Comparison of ENCODE assay signal across 29 cellular contexts in the genomic region with DNA sequence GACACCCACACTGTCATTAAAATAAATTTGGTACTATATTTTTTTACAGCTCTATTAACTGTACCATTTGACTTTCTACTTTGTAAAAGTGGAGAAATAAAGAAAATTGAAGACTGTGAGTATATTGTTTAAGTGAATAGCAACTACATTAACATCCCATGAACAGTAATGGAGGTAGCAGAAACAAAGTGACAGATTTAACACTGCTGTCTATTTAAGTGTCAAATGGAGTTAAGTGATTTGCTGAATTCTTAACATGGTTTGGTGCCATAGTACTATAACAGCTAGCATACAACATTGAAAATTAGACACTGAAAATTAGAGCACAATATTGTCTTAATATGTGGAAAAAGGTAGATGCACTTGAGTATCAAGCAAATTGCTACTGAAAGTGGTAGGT.
DNase-seq lines count a peak whose midpoint lies in the region; ATAC-seq and TF ChIP-seq lines count a peak whose summit lies in the region.
"Had no signal": no experiment of that assay in that cellular context is flagged by ENCODE, and none has a peak within 500 bp of the region (broad histone marks: within the 10 kb centered on the region; RNA-seq: fewer than 3 reads in every experiment).

No MANE protein-coding gene starts in this region.

- no peaks in the 10 kb centered on the region for H3K9me3 Mint-ChIP-seq in natural killer cell treated with Interleukin-12 subunit alpha and Interleukin-12 subunit beta and Interleukin-15 and Interleukin-18, amount 100 ng/mL, for 72 hours
- H3K9me3 Mint-ChIP-seq: CD4-positive, alpha-beta memory T cell; CD4-positive, alpha-beta T cell; CD8-positive, alpha-beta memory T cell; CD8-positive, alpha-beta T cell had no signal

- H3K27me3 Mint-ChIP-seq in natural killer cell treated with Interleukin-12 subunit alpha and Interleukin-12 subunit beta and Interleukin-15 and Interleukin-18, amount 100 ng/mL, for 72 hours = peaks cover 25 to 36% of the 10 kb centered on the region in 2 donors

- no peak for ATAC-seq in natural killer cell treated with Interleukin-12 subunit alpha and Interleukin-12 subunit beta and Interleukin-15 and Interleukin-18, amount 100 ng/mL, for 72 hours
- ATAC-seq: A549; CD8-positive, alpha-beta T cell had no signal

- H3K79me2 ChIP-seq in neural cell (replicated peaks; ENCODE audit: insufficient read depth, low read length) = no peaks in the 10 kb centered on the region

- no peaks in the 10 kb centered on the region for H3K9me2 ChIP-seq in neural cell (ENCODE audit: insufficient read depth, low read length)

- no peaks in the 10 kb centered on the region for H4K20me1 ChIP-seq in neural cell (ENCODE audit: insufficient read depth)
- H4K20me1 ChIP-seq: BLaER1; BLaER1 treated with 17β-estradiol and CSF1 and Interleukin-3, amounts not matched to agents 10 nM and 100 nM had no signal

- H3K4me3 Mint-ChIP-seq in natural killer cell treated with Interleukin-12 subunit alpha and Interleukin-12 subunit beta and Interleukin-15 and Interleukin-18, amount 100 ng/mL, for 72 hours = no peak overlapping the region
- H3K4me3 Mint-ChIP-seq: B cell; CD14-positive monocyte; CD4-positive, alpha-beta memory T cell; CD4-positive, alpha-beta T cell; CD4-positive, CD25-positive, alpha-beta regulatory T cell; CD8-positive, alpha-beta memory T cell; CD8-positive, alpha-beta T cell had no signal

- no peak overlapping the region for H2AFZ ChIP-seq in neural cell (ENCODE audit: low read depth, low read length)

- H3K27ac Mint-ChIP-seq in natural killer cell treated with Interleukin-12 subunit alpha and Interleukin-12 subunit beta and Interleukin-15 and Interleukin-18, amount 100 ng/mL, for 72 hours = no peak overlapping the region
- H3K27ac Mint-ChIP-seq: B cell; CD4-positive, alpha-beta memory T cell; CD4-positive, alpha-beta T cell; CD4-positive, CD25-positive, alpha-beta regulatory T cell; CD8-positive, alpha-beta memory T cell; CD8-positive, alpha-beta T cell had no signal

- no peak for TF ChIP-seq CTCF in neural cell (IDR thresholded peaks at IDR 0.05; ENCODE audit: poor library complexity, severe bottlenecking)

- H3K27ac ChIP-seq in neural cell (ENCODE audit: low read length) = no peak overlapping the region
- H3K27ac ChIP-seq: 22Rv1; A549; BLaER1; BLaER1 treated with 17β-estradiol and CSF1 and Interleukin-3, amounts not matched to agents 10 nM and 100 nM; C4-2B had no signal

- peak; percentile 83 for TF ChIP-seq EP300 in neural cell (conservative IDR thresholded peaks at IDR 0.05; ENCODE audit: poor library complexity, severe bottlenecking)

- no peak overlapping the region for H3K4me2 ChIP-seq in neural cell (ENCODE audit: low read length)
- H3K4me2 ChIP-seq: A549; BLaER1; BLaER1 treated with 17β-estradiol and CSF1 and Interleukin-3, amounts not matched to agents 10 nM and 100 nM had no signal

- no peaks in the 10 kb centered on the region for H3K4me1 Mint-ChIP-seq in natural killer cell treated with Interleukin-12 subunit alpha and Interleukin-12 subunit beta and Interleukin-15 and Interleukin-18, amount 100 ng/mL, for 72 hours (ENCODE audit: low read depth in 2 of 2)
- H3K4me1 Mint-ChIP-seq: B cell; CD14-positive monocyte; CD4-positive, alpha-beta memory T cell; CD8-positive, alpha-beta memory T cell had no signal

- no peaks in the 10 kb centered on the region for H3F3A ChIP-seq in neural cell (ENCODE audit: insufficient read depth, low read length, poor library complexity, severe bottlenecking)

- H3K27me3 ChIP-seq in neural cell (ENCODE audit: insufficient read depth, low read depth, low read length) = no peaks in the 10 kb centered on the region
- H3K27me3 ChIP-seq: BE2C; BLaER1; BLaER1 treated with 17β-estradiol and CSF1 and Interleukin-3, amounts not matched to agents 10 nM and 100 nM had no signal

- H3K36me3 ChIP-seq in neural cell (ENCODE audit: insufficient read depth, low read length) = no peaks in the 10 kb centered on the region
- H3K36me3 ChIP-seq: BE2C; BLaER1; BLaER1 treated with 17β-estradiol and CSF1 and Interleukin-3, amounts not matched to agents 10 nM and 100 nM had no signal

- H3K9me3 ChIP-seq in neural cell (ENCODE audit: low read length) = no peaks in the 10 kb centered on the region
- H3K9me3 ChIP-seq: A549, BE2C, BLaER1, Caco-2 had no signal

- TF ChIP-seq RAD21 in neural cell (conservative IDR thresholded peaks at IDR 0.05) = no peak

- H3K36me3 Mint-ChIP-seq in natural killer cell treated with Interleukin-12 subunit alpha and Interleukin-12 subunit beta and Interleukin-15 and Interleukin-18, amount 100 ng/mL, for 72 hours = no peaks in the 10 kb centered on the region
- H3K36me3 Mint-ChIP-seq: CD14-positive monocyte; CD4-positive, alpha-beta memory T cell; CD4-positive, CD25-positive, alpha-beta regulatory T cell; CD8-positive, alpha-beta memory T cell; CD8-positive, alpha-beta T cell had no signal

- H3K9ac ChIP-seq in neural cell (ENCODE audit: low read length) = no peak overlapping the region
- H3K9ac ChIP-seq: BLaER1; BLaER1 treated with 17β-estradiol and CSF1 and Interleukin-3, amounts not matched to agents 10 nM and 100 nM had no signal

- DNase-seq in natural killer cell treated with Interleukin-12 subunit alpha and Interleukin-12 subunit beta and Interleukin-15 and Interleukin-18, amount 100 ng/mL, for 72 hours (ENCODE audit: low spot score) = no peak
- DNase-seq: 8988T; ACHN; AML-193; BE2C; C1 segment of cervical spinal cord; Caco-2; Calu3; CD4-positive, alpha-beta memory T cell; CD4-positive, alpha-beta T cell; CD4-positive, CD25-positive, alpha-beta regulatory T cell; CD8-positive, alpha-beta memory T cell; CD8-positive, alpha-beta T cell; COR-L47; DMS 273 treated with DMSO at 0.1 percent for 48 hours; DMS153; DMS53; DMS79; DMS79 treated with DMSO at 0.1 percent for 48 hours; DND-41; EL had no signal

- no peak overlapping the region for H3K4me3 ChIP-seq in neural cell (ENCODE audit: low read length)
- H3K4me3 ChIP-seq: A549; BLaER1; BLaER1 treated with 17β-estradiol and CSF1 and Interleukin-3, amounts not matched to agents 10 nM and 100 nM had no signal

TF ChIP-seq in neural cell, 6 proteins besides CTCF, POLR2A, EP300 and RAD21:
- TF ChIP-seq SMC3 (conservative IDR thresholded peaks at IDR 0.05; ENCODE audit: poor library complexity) = no peak
- TF ChIP-seq POLR2AphosphoS5 (IDR thresholded peaks at IDR 0.05) = peak; percentile 73
- TF ChIP-seq REST (IDR thresholded peaks at IDR 0.05; ENCODE audit: borderline replicate concordance) = no peak
- TF ChIP-seq MXI1 (conservative IDR thresholded peaks at IDR 0.05; ENCODE audit: poor library complexity, severe bottlenecking) = no peak
- TF ChIP-seq EZH2 (IDR thresholded peaks at IDR 0.05; ENCODE audit: borderline replicate concordance, insufficient read depth, low read length, poor library complexity, severe bottlenecking) = no peak
- no peak for TF ChIP-seq TAF1 (IDR thresholded peaks at IDR 0.05; ENCODE audit: low read depth)
